ENCODE assay signal across 9 cellular contexts in the genomic region with DNA sequence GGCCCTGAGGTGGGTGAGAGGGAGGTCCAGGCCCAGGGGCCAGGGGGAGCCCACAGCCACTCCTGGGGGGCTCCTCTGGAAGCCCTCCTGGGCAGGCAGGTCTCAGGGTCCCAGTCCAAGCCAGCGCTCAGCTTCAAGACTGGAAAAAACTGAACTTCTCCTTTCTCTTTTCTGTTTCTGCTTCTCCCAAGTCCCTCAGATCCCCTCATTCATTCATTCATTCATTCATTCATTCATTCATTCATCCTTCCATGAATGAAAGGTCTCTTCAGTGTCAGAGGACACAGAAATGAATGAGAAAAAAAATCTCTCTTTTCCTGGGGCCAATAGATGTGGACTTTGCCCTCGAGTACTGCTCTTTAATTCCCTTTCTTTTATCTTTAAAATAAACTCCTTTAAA. TPM values are rescaled to one million over a fixed set of nuclear protein-coding genes. Genes with fewer than 3 reads are reported as not detected.
"Had no signal": no experiment of that assay in that cellular context is flagged by ENCODE, and none has a peak within 500 bp of the region (broad histone marks: within the 10 kb centered on the region; RNA-seq: fewer than 3 reads in every experiment).

No MANE protein-coding gene starts in this region.

- H3K4me1 ChIP-seq: HAP-1 had no signal

- H2AFZ ChIP-seq: GM23248 had no signal

- H3K36me3 ChIP-seq: HAP-1 had no signal

- H3K27ac ChIP-seq: GM23248, HL-60 had no signal

- H3K9ac ChIP-seq: GM23248 had no signal

- FAIRE-seq: HepG2 had no signal

- ATAC-seq: HCT116 had no signal

- H3K4me3 ChIP-seq: GM23248, HAP-1 had no signal

- DNase-seq: GM23248, GOT3, HFFc6, Kasumi-1, KG1 had no signal

- H3K9me3 ChIP-seq: HAP-1 had no signal

RNA-seq across cellular contexts. Expression of a gene that starts 48.4 kb away (rescaled TPM):
- total RNA-seq: GM23248 had no signal
- polyA plus RNA-seq: GM23248 had no signal
